ENCODE assay signal across 1 cellular context in genomic region chr4:187633245-187633644, GRCh38.
TF ChIP-seq lines count a peak whose summit lies in the region.

No MANE protein-coding gene starts in this region.

TF ChIP-seq in GM23338, 12 proteins besides CTCF, POLR2A, EP300 and RAD21 (continued from another document):
- no peak for TF ChIP-seq REST (IDR thresholded peaks at IDR 0.05; ENCODE audit: unreplicated experiment)
- no peak for TF ChIP-seq NANOG (IDR thresholded peaks at IDR 0.05; ENCODE audit: borderline replicate concordance)
- TF ChIP-seq, protein P1, sequence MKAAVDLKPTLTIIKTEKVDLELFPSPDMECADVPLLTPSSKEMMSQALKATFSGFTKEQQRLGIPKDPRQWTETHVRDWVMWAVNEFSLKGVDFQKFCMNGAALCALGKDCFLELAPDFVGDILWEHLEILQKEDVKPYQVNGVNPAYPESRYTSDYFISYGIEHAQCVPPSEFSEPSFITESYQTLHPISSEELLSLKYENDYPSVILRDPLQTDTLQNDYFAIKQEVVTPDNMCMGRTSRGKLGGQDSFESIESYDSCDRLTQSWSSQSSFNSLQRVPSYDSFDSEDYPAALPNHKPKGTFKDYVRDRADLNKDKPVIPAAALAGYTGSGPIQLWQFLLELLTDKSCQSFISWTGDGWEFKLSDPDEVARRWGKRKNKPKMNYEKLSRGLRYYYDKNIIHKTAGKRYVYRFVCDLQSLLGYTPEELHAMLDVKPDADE (IDR thresholded peaks at IDR 0.05): no peak
- no peak for TF ChIP-seq EZH2 (IDR thresholded peaks at IDR 0.05; ENCODE audit: low read depth, unreplicated experiment)
- TF ChIP-seq EZH2phosphoT487 (IDR thresholded peaks at IDR 0.05; ENCODE audit: unreplicated experiment): no peak
- no peak for TF ChIP-seq POLR2AphosphoS5 (IDR thresholded peaks at IDR 0.05; ENCODE audit: low read depth)
- no peak for TF ChIP-seq ZNF462 (CRISPR knock-in tag; IDR thresholded peaks at IDR 0.05)
- no peak for TF ChIP-seq STAT1 (IDR thresholded peaks at IDR 0.05; ENCODE audit: unreplicated experiment)
- TF ChIP-seq CREB1 (CRISPR knock-in tag; IDR thresholded peaks at IDR 0.05; ENCODE audit: low read depth): no peak
- no peak for TF ChIP-seq JUNB (IDR thresholded peaks at IDR 0.05; ENCODE audit: unreplicated experiment)
- no peak for TF ChIP-seq ZNF114 (CRISPR knock-in tag; IDR thresholded peaks at IDR 0.05)
